Comparison of ENCODE assay signal across 20 cellular contexts in genomic region chr13:92739306-92739818, GRCh38.
"Had no signal": no experiment of that assay in that cellular context is flagged by ENCODE, and none has a peak within 500 bp of the region (broad histone marks: within the 10 kb centered on the region; RNA-seq: fewer than 3 reads in every experiment).

No MANE protein-coding gene starts in this region.

- H3K4me1 ChIP-seq: heart left ventricle, left lung, psoas muscle, sigmoid colon, suprapubic skin, upper lobe of left lung had no signal

- H3K27me3 Mint-ChIP-seq: activated CD8-positive, alpha-beta memory T cell treated with anti-CD3 and anti-CD28 coated beads, Interleukin-2, amount 10 ng/mL, durations not matched to agents 7 days and 5 days; activated naive CD8-positive, alpha-beta T cell treated with anti-CD3 and anti-CD28 coated beads for 36 hours; activated T-cell treated with anti-CD3 and anti-CD28 coated beads, Interleukin-2, amount 50 U/mL, for 24 hours had no signal

- H3K36me3 Mint-ChIP-seq: activated CD8-positive, alpha-beta memory T cell treated with anti-CD3 and anti-CD28 coated beads, Interleukin-2, amount 10 ng/mL, durations not matched to agents 7 days and 5 days; activated naive CD8-positive, alpha-beta T cell treated with anti-CD3 and anti-CD28 coated beads for 36 hours had no signal

- ATAC-seq: activated CD4-positive, CD25-positive, alpha-beta regulatory T cell treated with anti-CD3 and anti-CD28 coated beads, Interleukin-2, amount 50 U/mL, for 24 hours; activated CD8-positive, alpha-beta memory T cell treated with anti-CD3 and anti-CD28 coated beads, Interleukin-2, amount 10 ng/mL, durations not matched to agents 7 days and 5 days; heart left ventricle; left lung; psoas muscle; stimulated activated naive CD8-positive, alpha-beta T cell treated with anti-CD3 and anti-CD28 coated beads, Interleukin-15, Interleukin-2, amounts not matched to agents 100 U/mL and 50 U/mL, for 24 hours had no signal

- DNase-seq: activated CD4-positive, alpha-beta T cell treated with anti-CD3 and anti-CD28 coated beads, Interleukin-2, amount 50 U/mL, for 48 hours; activated CD8-positive, alpha-beta memory T cell treated with anti-CD3 and anti-CD28 coated beads, Interleukin-2, amount 10 ng/mL, durations not matched to agents 7 days and 5 days; activated effector memory CD4-positive, alpha-beta T cell treated with anti-CD3 and anti-CD28 coated beads, Interleukin-2, amount 50 U/mL, for 16 hours; activated naive CD8-positive, alpha-beta T cell treated with anti-CD3 and anti-CD28 coated beads for 36 hours; activated T-cell treated with anti-CD3 and anti-CD28 coated beads, Interleukin-2, amount 50 U/mL, for 24 hours; anterior cingulate cortex; cerebellar nuclear complex; dermis blood vessel endothelial cell; foreskin melanocyte; heart left ventricle; islet precursor cell; left lung; nephron progenitor cell; psoas muscle; sigmoid colon; stimulated activated CD4-positive, alpha-beta T cell treated with anti-CD3 and anti-CD28 coated beads, Interleukin-12 subunit alpha, Interleukin-12 subunit beta, amount 100 ng/mL, for 4 hours; stimulated activated naive CD8-positive, alpha-beta T cell treated with anti-CD3 and anti-CD28 coated beads, Interleukin-15, Interleukin-2, amounts not matched to agents 100 U/mL and 50 U/mL, for 24 hours; upper lobe of left lung had no signal

- H3K4me3 Mint-ChIP-seq: activated CD8-positive, alpha-beta memory T cell treated with anti-CD3 and anti-CD28 coated beads, Interleukin-2, amount 10 ng/mL, durations not matched to agents 7 days and 5 days; activated naive CD8-positive, alpha-beta T cell treated with anti-CD3 and anti-CD28 coated beads for 36 hours; activated T-cell treated with anti-CD3 and anti-CD28 coated beads, Interleukin-2, amount 50 U/mL, for 24 hours; nephron progenitor cell had no signal

- H3K27ac ChIP-seq: heart left ventricle, left lung, psoas muscle, sigmoid colon, suprapubic skin, upper lobe of left lung had no signal

- H3K36me3 ChIP-seq: heart left ventricle, left lung, sigmoid colon, suprapubic skin, upper lobe of left lung had no signal

- H3K4me1 Mint-ChIP-seq: activated CD8-positive, alpha-beta memory T cell treated with anti-CD3 and anti-CD28 coated beads, Interleukin-2, amount 10 ng/mL, durations not matched to agents 7 days and 5 days; activated naive CD8-positive, alpha-beta T cell treated with anti-CD3 and anti-CD28 coated beads for 36 hours; nephron progenitor cell had no signal

- H3K27me3 ChIP-seq: heart left ventricle, left lung, sigmoid colon, suprapubic skin, upper lobe of left lung had no signal

- H3K27ac Mint-ChIP-seq: activated CD8-positive, alpha-beta memory T cell treated with anti-CD3 and anti-CD28 coated beads, Interleukin-2, amount 10 ng/mL, durations not matched to agents 7 days and 5 days; activated naive CD8-positive, alpha-beta T cell treated with anti-CD3 and anti-CD28 coated beads for 36 hours; activated T-cell treated with anti-CD3 and anti-CD28 coated beads, Interleukin-2, amount 50 U/mL, for 24 hours had no signal

- H3K9me3 ChIP-seq: psoas muscle, upper lobe of left lung had no signal

- H3K4me3 ChIP-seq: heart left ventricle, left lung, psoas muscle, sigmoid colon, suprapubic skin, upper lobe of left lung had no signal
